ENCODE assay signal across 14 cellular contexts in genomic region chr6:53925891-53926290, GRCh38.
"Had no signal": no experiment of that assay in that cellular context is flagged by ENCODE, and none has a peak within 500 bp of the region (broad histone marks: within the 10 kb centered on the region; RNA-seq: fewer than 3 reads in every experiment).

No MANE protein-coding gene starts in this region.

- H3K4me1 Mint-ChIP-seq: naive thymus-derived CD8-positive, alpha-beta T cell had no signal

- H3K27ac Mint-ChIP-seq: dendritic cell treated with granulocyte-macrophage colony-stimulating factor and Interleukin-4, amounts not matched to agents 40 ng/mL and 50 ng/mL, for 4 days; effector memory CD8-positive, alpha-beta T cell; naive thymus-derived CD8-positive, alpha-beta T cell had no signal

- H3K27me3 Mint-ChIP-seq: brain; dendritic cell treated with granulocyte-macrophage colony-stimulating factor and Interleukin-4, amounts not matched to agents 40 ng/mL and 50 ng/mL, for 4 days; effector memory CD8-positive, alpha-beta T cell; naive thymus-derived CD8-positive, alpha-beta T cell had no signal

- H3K36me3 ChIP-seq: adrenal gland had no signal

- H3K9me3 ChIP-seq: adrenal gland, mucosa of descending colon, neutrophil, tibial artery had no signal

- H3K4me1 ChIP-seq: adrenal gland had no signal

- DNase-seq: activated CD4-positive, alpha-beta T cell treated with anti-CD3 and anti-CD28 coated beads, Interleukin-2, amount 50 U/mL, for 1 hour; activated CD4-positive, CD25-positive, alpha-beta regulatory T cell; activated naive CD4-positive, alpha-beta T cell treated with anti-CD3 and anti-CD28 coated beads, Interleukin-2, amount 50 U/mL, for 16 hours; adrenal gland; cerebellar nuclear complex; effector memory CD8-positive, alpha-beta T cell; mucosa of descending colon; naive thymus-derived CD8-positive, alpha-beta T cell; retina; tibial artery had no signal

- H3K27me3 ChIP-seq: adrenal gland, neutrophil, tibial artery had no signal

- ATAC-seq: effector memory CD8-positive, alpha-beta T cell; naive thymus-derived CD8-positive, alpha-beta T cell had no signal

- H3K4me3 Mint-ChIP-seq: brain; dendritic cell treated with granulocyte-macrophage colony-stimulating factor and Interleukin-4, amounts not matched to agents 40 ng/mL and 50 ng/mL, for 4 days; effector memory CD8-positive, alpha-beta T cell; naive thymus-derived CD8-positive, alpha-beta T cell had no signal

- H3K4me3 ChIP-seq: adrenal gland, mucosa of descending colon, skin epidermis, tibial artery had no signal

- H3K9me3 Mint-ChIP-seq: effector memory CD8-positive, alpha-beta T cell; naive thymus-derived CD8-positive, alpha-beta T cell had no signal

- H3K27ac ChIP-seq: adrenal gland, neutrophil, tibial artery had no signal
